Comparison of ENCODE assay signal across 25 cellular contexts in genomic region chr7:72539702-72540101, GRCh38.
"Had no signal": no experiment of that assay in that cellular context is flagged by ENCODE, and none has a peak within 500 bp of the region (broad histone marks: within the 10 kb centered on the region; RNA-seq: fewer than 3 reads in every experiment).

No MANE protein-coding gene starts in this region.

- DNase-seq: immature natural killer cell; kidney; left colon; left lung; mesendoderm; naive B cell; natural killer cell; nephron progenitor cell; ovary; right cardiac atrium; sigmoid colon; small intestine; spleen; stimulated activated CD4-positive, alpha-beta T cell treated with anti-CD3 and anti-CD28 coated beads, Interleukin-4, amount 100 ng/mL, for 24 hours; stimulated activated naive CD4-positive, alpha-beta T cell; tibial artery; uterus had no signal

- H3K27ac Mint-ChIP-seq: immature natural killer cell; mesothelial cell of epicardium; naive B cell; natural killer cell; progenitor cell of endocrine pancreas; stimulated activated effector memory CD8-positive, alpha-beta T cell treated with anti-CD3 and anti-CD28 coated beads, Interleukin-12 subunit alpha, Interleukin-12 subunit beta, amount 100 ng/mL, for 72 hours; stimulated activated naive CD8-positive, alpha-beta T cell treated with anti-CD3 and anti-CD28 coated beads, Interleukin-15, Interleukin-2, amounts not matched to agents 100 ng/mL and 50 ng/mL, for 24 hours had no signal

- H3K9me3 Mint-ChIP-seq: immature natural killer cell; mesothelial cell of epicardium; naive B cell; natural killer cell; nephron progenitor cell; stimulated activated effector memory CD8-positive, alpha-beta T cell treated with anti-CD3 and anti-CD28 coated beads, Interleukin-12 subunit alpha, Interleukin-12 subunit beta, amount 100 ng/mL, for 72 hours; stimulated activated naive CD8-positive, alpha-beta T cell treated with anti-CD3 and anti-CD28 coated beads, Interleukin-15, Interleukin-2, amounts not matched to agents 100 ng/mL and 50 ng/mL, for 24 hours had no signal

- H3K27ac ChIP-seq: left lung, ovary, sigmoid colon, spleen, suprapubic skin, thoracic aorta, tibial artery, uterus had no signal

- H3K27me3 ChIP-seq: left lung, ovary, sigmoid colon, spleen, suprapubic skin, tibial artery, uterus had no signal

- FAIRE-seq: islet of Langerhans, kidney, small intestine had no signal

- H3K4me1 ChIP-seq: left lung, sigmoid colon, spleen, suprapubic skin, uterus had no signal

- H3K4me1 Mint-ChIP-seq: naive B cell; natural killer cell; stimulated activated effector memory CD8-positive, alpha-beta T cell treated with anti-CD3 and anti-CD28 coated beads, Interleukin-12 subunit alpha, Interleukin-12 subunit beta, amount 100 ng/mL, for 72 hours had no signal

- H3K36me3 ChIP-seq: left lung, ovary, sigmoid colon, spleen, suprapubic skin, thoracic aorta, tibial artery, uterus had no signal

- H3K27me3 Mint-ChIP-seq: naive B cell; progenitor cell of endocrine pancreas; stimulated activated naive CD8-positive, alpha-beta T cell treated with anti-CD3 and anti-CD28 coated beads, Interleukin-15, Interleukin-2, amounts not matched to agents 100 ng/mL and 50 ng/mL, for 24 hours had no signal

- H3K4me3 Mint-ChIP-seq: immature natural killer cell; mesothelial cell of epicardium; naive B cell; natural killer cell; nephron progenitor cell; stimulated activated effector memory CD8-positive, alpha-beta T cell treated with anti-CD3 and anti-CD28 coated beads, Interleukin-12 subunit alpha, Interleukin-12 subunit beta, amount 100 ng/mL, for 72 hours; stimulated activated naive CD8-positive, alpha-beta T cell treated with anti-CD3 and anti-CD28 coated beads, Interleukin-15, Interleukin-2, amounts not matched to agents 100 ng/mL and 50 ng/mL, for 24 hours had no signal

- H3K36me3 Mint-ChIP-seq: immature natural killer cell; mesothelial cell of epicardium; naive B cell; natural killer cell; stimulated activated effector memory CD8-positive, alpha-beta T cell treated with anti-CD3 and anti-CD28 coated beads, Interleukin-12 subunit alpha, Interleukin-12 subunit beta, amount 100 ng/mL, for 72 hours had no signal

- H3K9me3 ChIP-seq: left lung, ovary, sigmoid colon, spleen, suprapubic skin, thoracic aorta, tibial artery, uterus had no signal

- H3K4me3 ChIP-seq: left lung, lung, ovary, sigmoid colon, spleen, suprapubic skin, thoracic aorta, tibial artery, uterus had no signal
